Comparison of ENCODE assay signal across 8 cellular contexts in genomic region chr7:23470290-23471089, GRCh38. TPM values are rescaled to one million over a fixed set of nuclear protein-coding genes. Genes with fewer than 3 reads are reported as not detected.
DNase-seq lines count a peak whose midpoint lies in the region; ATAC-seq and TF ChIP-seq lines count a peak whose summit lies in the region.

IGF2BP3 (minus strand) TSS chr7:23470491; CDS start chr7:23470110, 381 bp downstream.

- peak within 1 kb of the TSS; percentile 81 for H2AFZ ChIP-seq in DND-41 (ENCODE audit: low read depth, low read length)

- no peaks in the 10 kb centered on the region for H4K20me1 ChIP-seq in DND-41 (ENCODE audit: insufficient read depth, low read length)

- H3K79me2 ChIP-seq in DND-41 (ENCODE audit: insufficient read depth, low read length): no peaks in the 10 kb centered on the region

- ATAC-seq in DND-41 (ENCODE audit: insufficient read depth, low read depth): peak; percentile 48
- peak; percentile 18 for ATAC-seq in HG02610 (IDR thresholded peaks at IDR 0.05; ENCODE audit: unreplicated experiment)
- ATAC-seq in HG02571 (IDR thresholded peaks at IDR 0.05; ENCODE audit: unreplicated experiment): no peak

- no peak for TF ChIP-seq CTCF in DND-41 (IDR thresholded peaks at IDR 0.05; ENCODE audit: borderline replicate concordance, extremely low read depth, low read length, poor library complexity, severe bottlenecking)

- peaks cover 3% of the 10 kb centered on the region for H3K27me3 ChIP-seq in DND-41 (ENCODE audit: insufficient read depth, low read length, poor library complexity)
- H3K27me3 ChIP-seq in skeletal muscle tissue (ENCODE audit: control insufficient read depth in 3 of 3, insufficient read depth in 3 of 3, low read length in 3 of 3): peaks cover 82 to 95% (median 93%) of the 10 kb centered on the region in 3 donors

- H3K9ac ChIP-seq in DND-41 (ENCODE audit: low read depth, low read length) (peak within 1 kb of the TSS; percentile 60), skeletal muscle tissue (ENCODE audit: low read depth in 1 of 3, low read length in 3 of 3) (peak within 1 kb of the TSS in 1 of 3 donors; percentile 40)

- peak within 1 kb of the TSS; percentile 92 for H3K4me2 ChIP-seq in DND-41 (ENCODE audit: insufficient read depth, low read length)

- H3K27ac ChIP-seq in DND-41 (ENCODE audit: low read length): peak within 1 kb of the TSS; percentile 70
- H3K27ac ChIP-seq in skeletal muscle tissue (ENCODE audit: low read depth, low read length): no peak within 1 kb of the TSS

- H3K9me3 ChIP-seq in DND-41 (ENCODE audit: insufficient read depth, low read length, severe bottlenecking) (no peaks in the 10 kb centered on the region), skeletal muscle tissue (ENCODE audit: control insufficient read depth in 3 of 3, low read length in 3 of 3) (peaks cover 0 to 5% (median 0%) of the 10 kb centered on the region in 3 donors)

- H3K4me1 ChIP-seq in DND-41 (ENCODE audit: insufficient read depth, low read length) (peaks cover 18% of the 10 kb centered on the region), skeletal muscle tissue (ENCODE audit: control insufficient read depth in 3 of 3, insufficient read depth in 3 of 3, low read length in 3 of 3) (peaks cover 24 to 34% (median 25%) of the 10 kb centered on the region in 3 donors)

- DNase-seq in DND-41: peak; percentile 79
- peak; percentile 97 for DNase-seq in NCI-H510A treated with DMSO at 0.1 percent for 48 hours (lab: John Stamatoyannopoulos, UW)
- DNase-seq in activated T-cell treated with anti-CD3 and anti-CD28 coated beads, Interleukin-2, amount 50 U/mL, for 48 hours: peak; percentile 58 to 61
- DNase-seq in glomerular endothelial cell (ENCODE audit: extremely low read depth, low read depth, low spot score): peak; percentile 89
- no peak for DNase-seq in globus pallidus (ENCODE audit: low spot score)

- H3K4me3 ChIP-seq in DND-41 (ENCODE audit: low read depth in 1 of 2, low read length in 2 of 2): peak within 1 kb of the TSS; percentile 34 to 60; a peak in 3 of 4 replicates
- peak within 1 kb of the TSS; percentile 38 to 58 (median 54) for H3K4me3 ChIP-seq in skeletal muscle tissue (ENCODE audit: low read length in 3 of 3)

- H3K36me3 ChIP-seq in DND-41 (ENCODE audit: insufficient read depth, low read length) (no peaks in the 10 kb centered on the region), skeletal muscle tissue (ENCODE audit: control insufficient read depth in 3 of 3, insufficient read depth in 3 of 3, low read length in 3 of 3) (no peaks in the 10 kb centered on the region)

RNA-seq across cellular contexts. Expression of gene IGF2BP3, which starts in this region (rescaled TPM):
- total RNA-seq in glomerular endothelial cell (89.8 and 98.3 TPM in 2 replicates), skeletal muscle tissue (59.0 TPM)
